10 cellular contexts compared by ENCODE assay signal in genomic region chr16:11349599-11350276, GRCh38. TPM values are rescaled to one million over a fixed set of nuclear protein-coding genes. Genes with fewer than 3 reads are reported as not detected.
DNase-seq lines count a peak whose midpoint lies in the region; ATAC-seq, FAIRE-seq and TF ChIP-seq lines count a peak whose summit lies in the region.
"Had no signal": no experiment of that assay in that cellular context is flagged by ENCODE, and none has a peak within 500 bp of the region (broad histone marks: within the 10 kb centered on the region; RNA-seq: fewer than 3 reads in every experiment).

No MANE protein-coding gene starts in this region.

- H3K9me1 ChIP-seq in endothelial cell of umbilical vein (replicated peaks; ENCODE audit: control insufficient read depth, extremely low read depth, insufficient read depth, low read length), result no peaks in the 10 kb centered on the region

- DNase-seq in AG08396 (ENCODE audit: low spot score) (peak; percentile 69), NB4 (ENCODE audit: low read depth) (peak; percentile 84), endothelial cell of umbilical vein (ENCODE audit: low read depth, low spot score) (peak; percentile 31), DMS53 (lab: John Stamatoyannopoulos, UW) (no peak), amniotic stem cell (lab: John Stamatoyannopoulos, UW) (no peak), NCI-H187 (lab: John Stamatoyannopoulos, UW) (no peak)
- DNase-seq in stimulated activated naive CD8-positive, alpha-beta T cell treated with anti-CD3 and anti-CD28 coated beads, Interleukin-15, Interleukin-2, amounts not matched to agents 100 U/mL and 50 U/mL, for 24 hours, result no peak
- DNase-seq: activated T-cell treated with anti-CD3 and anti-CD28 coated beads, Interleukin-2, amount 50 U/mL, for 1 hour had no signal

- CTCF ChIA-PET in endothelial cell of umbilical vein (lab: Charles Lee), result interaction anchor here (1.3 kb wide), 1 partner anchor 9 kb away, joined by 3 read pairs; no protein-coding TSS in a partner anchor

- H3K9me3 ChIP-seq in endothelial cell of umbilical vein (replicated peaks; ENCODE audit: control insufficient read depth, insufficient read depth, low read length) (no peaks in the 10 kb centered on the region), mucosa of rectum (ENCODE audit: control insufficient read depth in 2 of 2, low read length in 2 of 2) (no peaks in the 10 kb centered on the region)

- no peaks in the 10 kb centered on the region for H3K36me3 ChIP-seq in endothelial cell of umbilical vein (ENCODE audit: control insufficient read depth in 2 of 2, extremely low read depth in 1 of 2, insufficient read depth in 2 of 2, low read length in 2 of 2)
- H3K36me3 ChIP-seq in mucosa of rectum (ENCODE audit: control insufficient read depth in 2 of 2, insufficient read depth in 2 of 2, low read length in 2 of 2), result no peaks in the 10 kb centered on the region

- no peaks in the 10 kb centered on the region for H3K27me3 ChIP-seq in endothelial cell of umbilical vein (ENCODE audit: control insufficient read depth in 2 of 2, insufficient read depth in 2 of 2, low read length in 2 of 2)
- no peaks in the 10 kb centered on the region for H3K27me3 ChIP-seq in mucosa of rectum (ENCODE audit: control insufficient read depth in 2 of 2, insufficient read depth in 2 of 2, low read length in 2 of 2)

- H3K4me2 ChIP-seq in endothelial cell of umbilical vein (ENCODE audit: insufficient read depth, low read length), result no peak overlapping the region

- TF ChIP-seq POLR2A in NB4 (IDR thresholded peaks at IDR 0.05; ENCODE audit: extremely low read depth, insufficient read length) (no peak), endothelial cell of umbilical vein (IDR thresholded peaks at IDR 0.05; ENCODE audit: low read depth, low read length) (no peak)

- no peaks in the 10 kb centered on the region for H3K79me2 ChIP-seq in endothelial cell of umbilical vein (ENCODE audit: control insufficient read depth, insufficient read depth, low read length)

- no peak overlapping the region for H3K9ac ChIP-seq in endothelial cell of umbilical vein (replicated peaks; ENCODE audit: extremely low read depth, insufficient read depth, low read length)
- H3K9ac ChIP-seq in mucosa of rectum (ENCODE audit: low read depth in 1 of 2, low read length in 2 of 2), result peak overlapping the region; percentile 29 to 47

- H4K20me1 ChIP-seq in endothelial cell of umbilical vein (replicated peaks; ENCODE audit: control insufficient read depth, extremely low read depth, insufficient read depth, low read length), result no peaks in the 10 kb centered on the region

- no peak for ATAC-seq in stimulated activated naive CD8-positive, alpha-beta T cell treated with anti-CD3 and anti-CD28 coated beads, Interleukin-15, Interleukin-2, amounts not matched to agents 100 U/mL and 50 U/mL, for 24 hours

- TF ChIP-seq CTCF in NB4 (IDR thresholded peaks at IDR 0.05; ENCODE audit: low read depth, low read length), result no peak
- TF ChIP-seq CTCF in endothelial cell of umbilical vein (IDR thresholded peaks at IDR 0.05; ENCODE audit: extremely low read depth in 1 of 2, insufficient read depth in 1 of 2, low read depth in 1 of 2, low read length in 2 of 2), result no peak

- H2AFZ ChIP-seq in endothelial cell of umbilical vein (ENCODE audit: low read depth, low read length), result no peak overlapping the region

- dilution Hi-C loops in endothelial cell of umbilical vein (cut with MboI; ENCODE audit: extremely low pct_ligation_motif_present, low sequenced_read_pairs), result no loop called here

- no TSS peak for BruUV-seq in endothelial cell of umbilical vein (replicated peaks; lab: Mats Ljungman, UMichigan)

- H3K4me1 ChIP-seq in endothelial cell of umbilical vein (ENCODE audit: control insufficient read depth, extremely low read depth, insufficient read depth, low read length) (peaks cover 5% of the 10 kb centered on the region), mucosa of rectum (ENCODE audit: control insufficient read depth in 2 of 2, insufficient read depth in 2 of 2, low read length in 2 of 2) (peaks cover 3 to 9% of the 10 kb centered on the region in 2 donors)

- intact Hi-C loops in endothelial cell of umbilical vein (cut with micrococcal nuclease), result no loop called here

- POLR2A ChIA-PET in endothelial cell of umbilical vein (lab: Charles Lee), result no interaction called here

- no peak for FAIRE-seq in endothelial cell of umbilical vein (lab: Jason Lieb, UNC)
- FAIRE-seq: D721Med had no signal

- H3K4me3 ChIP-seq in NB4 (ENCODE audit: low read depth, low read length) (peak overlapping the region; percentile 33), endothelial cell of umbilical vein (replicated peaks in 1 of 3; ENCODE audit: insufficient read depth in 1 of 3, low read depth in 1 of 3, low read length in 3 of 3) (no peak overlapping the region), mucosa of rectum (ENCODE audit: low read length in 2 of 2) (no peak overlapping the region)

- H3K27ac ChIP-seq in endothelial cell of umbilical vein (ENCODE audit: insufficient read depth, low read depth, low read length), result no peak overlapping the region
- H3K27ac ChIP-seq in mucosa of rectum (ENCODE audit: low read depth in 2 of 2, low read length in 2 of 2), result peak overlapping the region; percentile 56 to 68

TF ChIP-seq in endothelial cell of umbilical vein, 7 proteins besides CTCF, POLR2A, EP300 and RAD21:
- TF ChIP-seq POLR2AphosphoS5 (IDR thresholded peaks at IDR 0.05; ENCODE audit: insufficient read depth, low read depth, low read length) (no peak), GATA2 (IDR thresholded peaks at IDR 0.05; ENCODE audit: insufficient read depth, insufficient read length, low read depth, low read length) (no peak), JUN (IDR thresholded peaks at IDR 0.05; ENCODE audit: borderline replicate concordance, insufficient read depth, insufficient read length, low read depth) (no peak), EZH2 (IDR thresholded peaks at IDR 0.05; ENCODE audit: borderline replicate concordance, low read depth, low read length, severe bottlenecking) (no peak), MYC (IDR thresholded peaks at IDR 0.05; ENCODE audit: low read depth, low read length) (no peak)

RNA-seq across cellular contexts. Expression of gene RMI2, which starts 4.5 kb away (rescaled TPM):
- total RNA-seq in endothelial cell of umbilical vein, result 7.7 and 11.1 TPM in 2 replicates
- 3.3 and 5.3 TPM in 2 replicates for polyA plus RNA-seq in endothelial cell of umbilical vein
- polyA plus RNA-seq in endothelial cell of umbilical vein (2011; cell fraction: cytosol; rRNA removed), result 4.5 and 5.9 TPM in 2 replicates
- 3.4 and 6.0 TPM in 2 replicates for polyA plus RNA-seq in endothelial cell of umbilical vein (2011; cell fraction: nucleus; rRNA removed)
- polyA plus RNA-seq in endothelial cell of umbilical vein (2012), result 6.7 and 12.5 TPM in 2 replicates
- polyA minus RNA-seq in endothelial cell of umbilical vein, result 4.1 and 5.3 TPM in 2 replicates
- polyA minus RNA-seq in endothelial cell of umbilical vein (2011; cell fraction: cytosol; rRNA and poly(A)+ RNA removed), result 13.8 TPM
- polyA minus RNA-seq in endothelial cell of umbilical vein (2011; cell fraction: nucleus; rRNA and poly(A)+ RNA removed), result 2.7 and 5.0 TPM in 2 replicates

Comparison
In these comparisons a context has a peak if more than half of its experiments do, and no peak if none do; other contexts are left out.
1. DNase-seq: peak in AG08396 (single experiment), NB4 (single experiment) and endothelial cell of umbilical vein (single experiment); none in DMS53 (single experiment), amniotic stem cell (single experiment), NCI-H187 (0 of 2) and stimulated activated naive CD8-positive, alpha-beta T cell treated with anti-CD3 and anti-CD28 coated beads, Interleukin-15, Interleukin-2, amounts not matched to agents 100 U/mL and 50 U/mL, for 24 hours (single experiment).